Comparison of ENCODE assay signal across 1 cellular context in the genomic region with DNA sequence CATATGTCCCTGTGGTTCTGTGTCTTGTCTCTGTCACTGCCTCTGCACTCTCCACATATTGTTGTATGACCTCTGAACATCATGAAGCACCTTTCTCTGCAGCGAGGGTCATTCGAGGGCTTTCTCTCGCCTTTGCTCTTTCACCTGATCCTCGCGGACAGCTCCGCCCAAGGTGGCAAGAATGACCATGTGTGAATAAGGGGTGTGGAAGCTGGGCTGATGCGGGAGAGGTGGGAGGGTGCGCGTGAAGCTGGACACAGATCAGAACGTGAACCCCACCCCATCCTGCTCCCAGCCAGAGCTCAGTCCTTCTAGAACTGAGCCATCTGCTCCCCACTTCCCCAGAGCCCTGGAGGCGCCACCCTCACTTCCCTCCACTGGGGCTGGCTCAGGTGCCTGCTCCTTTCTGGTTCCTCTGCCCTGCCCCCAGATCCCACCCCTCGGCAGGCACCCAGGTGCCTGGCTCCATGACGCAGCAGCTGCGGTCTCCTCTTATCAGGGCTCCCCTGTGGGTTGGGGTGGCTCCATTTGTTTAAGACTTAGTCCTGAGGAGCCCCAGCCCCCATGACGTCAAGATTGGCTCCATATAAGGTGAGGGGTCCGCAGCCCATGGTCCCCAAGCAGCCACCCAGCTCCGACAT.
TF ChIP-seq lines count a peak whose summit lies in the region.

A gene with protein sequence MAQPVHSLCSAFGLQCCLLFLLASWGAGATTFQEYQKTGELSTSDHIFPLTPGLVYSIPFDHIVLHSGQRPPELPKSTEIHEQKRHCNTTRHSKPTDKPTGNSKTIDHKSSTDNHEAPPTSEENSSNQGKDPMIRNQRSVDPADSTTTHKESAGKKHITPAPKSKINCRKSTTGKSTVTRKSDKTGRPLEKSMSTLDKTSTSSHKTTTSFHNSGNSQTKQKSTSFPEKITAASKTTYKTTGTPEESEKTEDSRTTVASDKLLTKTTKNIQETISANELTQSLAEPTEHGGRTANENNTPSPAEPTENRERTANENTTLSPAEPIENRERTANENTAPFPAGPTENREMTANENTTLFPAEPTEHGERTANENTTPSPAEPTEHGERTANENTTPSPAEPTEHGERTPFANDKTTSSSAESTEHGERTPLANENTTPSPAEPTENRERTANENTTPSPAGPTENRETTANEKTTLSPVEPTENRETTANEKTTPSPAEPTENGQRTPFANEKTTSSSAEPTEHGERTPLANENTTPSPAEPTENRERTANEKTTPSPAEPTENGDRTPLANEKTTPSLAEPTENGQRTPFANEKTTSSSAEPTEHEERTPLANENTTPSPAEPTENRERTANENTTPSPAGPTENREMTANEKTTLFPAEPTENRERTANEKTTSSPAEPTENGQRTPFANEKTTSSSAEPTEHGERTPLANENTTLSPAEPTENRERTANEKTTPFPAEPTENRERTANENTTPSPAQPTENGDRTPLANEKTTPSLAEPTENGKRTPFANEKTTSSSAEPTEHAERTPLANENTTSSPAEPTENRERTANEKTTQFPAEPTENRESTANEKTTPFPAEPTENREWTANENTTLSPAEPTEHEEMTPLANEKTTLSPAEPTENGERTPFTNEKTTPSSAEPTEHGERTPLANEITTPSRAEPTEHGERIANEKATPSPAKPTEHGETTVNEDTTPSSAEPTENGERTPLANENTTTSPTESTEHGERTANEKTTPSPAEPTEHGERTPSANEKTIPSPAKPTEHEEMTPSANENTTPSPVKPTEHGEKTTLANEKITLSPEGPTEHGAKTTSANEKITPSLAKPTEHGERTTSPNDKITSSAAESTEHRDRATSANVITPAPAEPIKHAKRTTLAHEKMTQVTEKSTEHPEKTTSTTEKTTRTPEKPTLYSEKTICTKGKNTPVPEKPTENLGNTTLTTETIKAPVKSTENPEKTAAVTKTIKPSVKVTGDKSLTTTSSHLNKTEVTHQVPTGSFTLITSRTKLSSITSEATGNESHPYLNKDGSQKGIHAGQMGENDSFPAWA (N-terminal part only) (plus strand): TSS at position 613 of the 641 bp plus-strand sequence. CDS start 27 bp downstream, at position 640.

TF ChIP-seq in GM23338, 12 proteins besides CTCF, POLR2A, EP300 and RAD21:
- no peak for TF ChIP-seq POLR2AphosphoS5 (IDR thresholded peaks at IDR 0.05; ENCODE audit: low read depth)
- TF ChIP-seq NANOG (IDR thresholded peaks at IDR 0.05; ENCODE audit: borderline replicate concordance), result no peak
- no peak for TF ChIP-seq JUNB (IDR thresholded peaks at IDR 0.05; ENCODE audit: unreplicated experiment)
- TF ChIP-seq, protein P1, sequence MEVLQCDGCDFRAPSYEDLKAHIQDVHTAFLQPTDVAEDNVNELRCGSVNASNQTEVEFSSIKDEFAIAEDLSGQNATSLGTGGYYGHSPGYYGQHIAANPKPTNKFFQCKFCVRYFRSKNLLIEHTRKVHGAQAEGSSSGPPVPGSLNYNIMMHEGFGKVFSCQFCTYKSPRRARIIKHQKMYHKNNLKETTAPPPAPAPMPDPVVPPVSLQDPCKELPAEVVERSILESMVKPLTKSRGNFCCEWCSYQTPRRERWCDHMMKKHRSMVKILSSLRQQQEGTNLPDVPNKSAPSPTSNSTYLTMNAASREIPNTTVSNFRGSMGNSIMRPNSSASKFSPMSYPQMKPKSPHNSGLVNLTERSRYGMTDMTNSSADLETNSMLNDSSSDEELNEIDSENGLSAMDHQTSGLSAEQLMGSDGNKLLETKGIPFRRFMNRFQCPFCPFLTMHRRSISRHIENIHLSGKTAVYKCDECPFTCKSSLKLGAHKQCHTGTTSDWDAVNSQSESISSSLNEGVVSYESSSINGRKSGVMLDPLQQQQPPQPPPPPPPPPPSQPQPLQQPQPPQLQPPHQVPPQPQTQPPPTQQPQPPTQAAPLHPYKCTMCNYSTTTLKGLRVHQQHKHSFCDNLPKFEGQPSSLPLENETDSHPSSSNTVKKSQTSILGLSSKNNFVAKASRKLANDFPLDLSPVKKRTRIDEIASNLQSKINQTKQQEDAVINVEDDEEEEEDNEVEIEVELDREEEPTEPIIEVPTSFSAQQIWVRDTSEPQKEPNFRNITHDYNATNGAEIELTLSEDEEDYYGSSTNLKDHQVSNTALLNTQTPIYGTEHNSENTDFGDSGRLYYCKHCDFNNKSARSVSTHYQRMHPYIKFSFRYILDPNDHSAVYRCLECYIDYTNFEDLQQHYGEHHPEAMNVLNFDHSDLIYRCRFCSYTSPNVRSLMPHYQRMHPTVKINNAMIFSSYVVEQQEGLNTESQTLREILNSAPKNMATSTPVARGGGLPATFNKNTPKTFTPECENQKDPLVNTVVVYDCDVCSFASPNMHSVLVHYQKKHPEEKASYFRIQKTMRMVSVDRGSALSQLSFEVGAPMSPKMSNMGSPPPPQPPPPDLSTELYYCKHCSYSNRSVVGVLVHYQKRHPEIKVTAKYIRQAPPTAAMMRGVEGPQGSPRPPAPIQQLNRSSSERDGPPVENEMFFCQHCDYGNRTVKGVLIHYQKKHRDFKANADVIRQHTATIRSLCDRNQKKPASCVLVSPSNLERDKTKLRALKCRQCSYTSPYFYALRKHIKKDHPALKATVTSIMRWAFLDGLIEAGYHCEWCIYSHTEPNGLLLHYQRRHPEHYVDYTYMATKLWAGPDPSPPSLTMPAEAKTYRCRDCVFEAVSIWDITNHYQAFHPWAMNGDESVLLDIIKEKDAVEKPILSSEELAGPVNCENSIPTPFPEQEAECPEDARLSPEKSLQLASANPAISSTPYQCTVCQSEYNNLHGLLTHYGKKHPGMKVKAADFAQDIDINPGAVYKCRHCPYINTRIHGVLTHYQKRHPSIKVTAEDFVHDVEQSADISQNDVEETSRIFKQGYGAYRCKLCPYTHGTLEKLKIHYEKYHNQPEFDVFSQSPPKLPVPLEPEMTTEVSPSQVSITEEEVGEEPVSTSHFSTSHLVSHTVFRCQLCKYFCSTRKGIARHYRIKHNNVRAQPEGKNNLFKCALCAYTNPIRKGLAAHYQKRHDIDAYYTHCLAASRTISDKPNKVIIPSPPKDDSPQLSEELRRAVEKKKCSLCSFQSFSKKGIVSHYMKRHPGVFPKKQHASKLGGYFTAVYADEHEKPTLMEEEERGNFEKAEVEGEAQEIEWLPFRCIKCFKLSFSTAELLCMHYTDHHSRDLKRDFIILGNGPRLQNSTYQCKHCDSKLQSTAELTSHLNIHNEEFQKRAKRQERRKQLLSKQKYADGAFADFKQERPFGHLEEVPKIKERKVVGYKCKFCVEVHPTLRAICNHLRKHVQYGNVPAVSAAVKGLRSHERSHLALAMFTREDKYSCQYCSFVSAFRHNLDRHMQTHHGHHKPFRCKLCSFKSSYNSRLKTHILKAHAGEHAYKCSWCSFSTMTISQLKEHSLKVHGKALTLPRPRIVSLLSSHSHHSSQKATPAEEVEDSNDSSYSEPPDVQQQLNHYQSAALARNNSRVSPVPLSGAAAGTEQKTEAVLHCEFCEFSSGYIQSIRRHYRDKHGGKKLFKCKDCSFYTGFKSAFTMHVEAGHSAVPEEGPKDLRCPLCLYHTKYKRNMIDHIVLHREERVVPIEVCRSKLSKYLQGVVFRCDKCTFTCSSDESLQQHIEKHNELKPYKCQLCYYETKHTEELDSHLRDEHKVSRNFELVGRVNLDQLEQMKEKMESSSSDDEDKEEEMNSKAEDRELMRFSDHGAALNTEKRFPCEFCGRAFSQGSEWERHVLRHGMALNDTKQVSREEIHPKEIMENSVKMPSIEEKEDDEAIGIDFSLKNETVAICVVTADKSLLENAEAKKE (CRISPR knock-in tag; IDR thresholded peaks at IDR 0.05), result no peak
- no peak for TF ChIP-seq ZNF331 (CRISPR knock-in tag; IDR thresholded peaks at IDR 0.05; ENCODE audit: low read depth)
- TF ChIP-seq EZH2phosphoT487 (IDR thresholded peaks at IDR 0.05; ENCODE audit: unreplicated experiment), result no peak
- no peak for TF ChIP-seq ZNF114 (CRISPR knock-in tag; IDR thresholded peaks at IDR 0.05)
- TF ChIP-seq STAT1 (IDR thresholded peaks at IDR 0.05; ENCODE audit: unreplicated experiment), result no peak
- TF ChIP-seq, protein P2, sequence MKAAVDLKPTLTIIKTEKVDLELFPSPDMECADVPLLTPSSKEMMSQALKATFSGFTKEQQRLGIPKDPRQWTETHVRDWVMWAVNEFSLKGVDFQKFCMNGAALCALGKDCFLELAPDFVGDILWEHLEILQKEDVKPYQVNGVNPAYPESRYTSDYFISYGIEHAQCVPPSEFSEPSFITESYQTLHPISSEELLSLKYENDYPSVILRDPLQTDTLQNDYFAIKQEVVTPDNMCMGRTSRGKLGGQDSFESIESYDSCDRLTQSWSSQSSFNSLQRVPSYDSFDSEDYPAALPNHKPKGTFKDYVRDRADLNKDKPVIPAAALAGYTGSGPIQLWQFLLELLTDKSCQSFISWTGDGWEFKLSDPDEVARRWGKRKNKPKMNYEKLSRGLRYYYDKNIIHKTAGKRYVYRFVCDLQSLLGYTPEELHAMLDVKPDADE (IDR thresholded peaks at IDR 0.05), result no peak
